12 cellular contexts compared by ENCODE assay signal in genomic region chr2:20190862-20191713, GRCh38. TPM values are rescaled to one million over a fixed set of nuclear protein-coding genes. Genes with fewer than 3 reads are reported as not detected.
DNase-seq lines count a peak whose midpoint lies in the region; ATAC-seq and TF ChIP-seq lines count a peak whose summit lies in the region.
"Had no signal": no experiment of that assay in that cellular context is flagged by ENCODE, and none has a peak within 500 bp of the region (broad histone marks: within the 10 kb centered on the region; RNA-seq: fewer than 3 reads in every experiment).

No MANE protein-coding gene starts in this region.

- no peaks in the 10 kb centered on the region for H3F3A ChIP-seq in PC-3 (ENCODE audit: low read length, unreplicated experiment)

- peak; percentile 18 for DNase-seq in activated CD4-positive, alpha-beta memory T cell treated with anti-CD3 and anti-CD28 coated beads for 36 hours
- DNase-seq in activated CD4-positive, alpha-beta memory T cell treated with anti-CD3 and anti-CD28 coated beads, Interleukin-2, amount 10 ng/mL, durations not matched to agents 7 days and 5 days: no peak
- peak; percentile 43 for DNase-seq in PC-3
- no peak for DNase-seq in esophagus squamous epithelium (lab: John Stamatoyannopoulos, UW)
- DNase-seq in type B pancreatic cell (ENCODE audit: extremely low spot score, unreplicated experiment): no peak
- DNase-seq in activated effector memory CD4-positive, alpha-beta T cell treated with Interleukin-2 at 50 U/mL for 16 hours: no peak
- no peak for DNase-seq in stimulated activated CD4-positive, alpha-beta T cell treated with anti-CD3 and anti-CD28 coated beads, Interleukin-4, amount 100 ng/mL, for 24 hours
- no peak for DNase-seq in right atrium auricular region (ENCODE audit: low spot score)
- DNase-seq: hippocampal formation, uterus had no signal

- no peak overlapping the region for H3K4me3 ChIP-seq in PC-3 (ENCODE audit: low read length)
- no peak overlapping the region for H3K4me3 ChIP-seq in esophagus squamous epithelium
- H3K4me3 ChIP-seq in right atrium auricular region: no peak overlapping the region
- H3K4me3 ChIP-seq: Peyer's patch, uterus had no signal

- no peak for TF ChIP-seq POLR2A in esophagus squamous epithelium (IDR thresholded peaks at IDR 0.05)

- no peak overlapping the region for H3K4me2 ChIP-seq in PC-3 (ENCODE audit: low read length)

- H3K36me3 ChIP-seq in PC-3 (ENCODE audit: low read depth, low read length) (no peaks in the 10 kb centered on the region), esophagus squamous epithelium (no peaks in the 10 kb centered on the region), right atrium auricular region (no peaks in the 10 kb centered on the region)
- H3K36me3 ChIP-seq: Peyer's patch, uterus had no signal

- TF ChIP-seq CTCF in PC-3 (conservative IDR thresholded peaks at IDR 0.05; ENCODE audit: low read depth, low read length): peak; percentile 57
- peak in 4 of 6 experiments; percentile 6 to 62 (median 18) for TF ChIP-seq CTCF in esophagus squamous epithelium (IDR thresholded peaks at IDR 0.05)
- peak; percentile 54 for TF ChIP-seq CTCF in type B pancreatic cell (conservative IDR thresholded peaks at IDR 0.05)
- no peak for TF ChIP-seq CTCF in right atrium auricular region (IDR thresholded peaks at IDR 0.05)

- H3K27me3 ChIP-seq in PC-3 (ENCODE audit: low read length) (no peaks in the 10 kb centered on the region), esophagus squamous epithelium (no peaks in the 10 kb centered on the region), right atrium auricular region (no peaks in the 10 kb centered on the region)
- H3K27me3 ChIP-seq: Peyer's patch, uterus had no signal

- H3K9me3 ChIP-seq in PC-3 (ENCODE audit: low read length): no peaks in the 10 kb centered on the region
- no peaks in the 10 kb centered on the region for H3K9me3 ChIP-seq in esophagus squamous epithelium
- H3K9me3 ChIP-seq in right atrium auricular region: no peaks in the 10 kb centered on the region
- H3K9me3 ChIP-seq: Peyer's patch, uterus had no signal

- no peaks in the 10 kb centered on the region for H3K9me3 Mint-ChIP-seq in activated CD4-positive, alpha-beta memory T cell treated with anti-CD3 and anti-CD28 coated beads for 36 hours
- no peaks in the 10 kb centered on the region for H3K9me3 Mint-ChIP-seq in activated CD4-positive, alpha-beta memory T cell treated with anti-CD3 and anti-CD28 coated beads, Interleukin-2, amount 10 ng/mL, durations not matched to agents 7 days and 5 days
- H3K9me3 Mint-ChIP-seq in type B pancreatic cell: no peaks in the 10 kb centered on the region
- H3K9me3 Mint-ChIP-seq: activated naive CD4-positive, alpha-beta T cell treated with anti-CD3 and anti-CD28 coated beads, Interleukin-2, amount 50 U/mL, for 72 hours had no signal

- peaks cover 7% of the 10 kb centered on the region for H3K4me1 ChIP-seq in PC-3 (ENCODE audit: insufficient read depth, low read length)
- H3K4me1 ChIP-seq in esophagus squamous epithelium: peaks cover 8 to 71% (median 11%) of the 10 kb centered on the region in 3 donors
- H3K4me1 ChIP-seq in right atrium auricular region: no peaks in the 10 kb centered on the region
- H3K4me1 ChIP-seq: uterus had no signal

- H4K20me1 ChIP-seq in PC-3 (ENCODE audit: low read length): no peaks in the 10 kb centered on the region

- H3K36me3 Mint-ChIP-seq in activated CD4-positive, alpha-beta memory T cell treated with anti-CD3 and anti-CD28 coated beads for 36 hours: no peaks in the 10 kb centered on the region
- H3K36me3 Mint-ChIP-seq in activated CD4-positive, alpha-beta memory T cell treated with anti-CD3 and anti-CD28 coated beads, Interleukin-2, amount 10 ng/mL, durations not matched to agents 7 days and 5 days (ENCODE audit: low read depth): no peaks in the 10 kb centered on the region
- H3K36me3 Mint-ChIP-seq in type B pancreatic cell: no peaks in the 10 kb centered on the region
- H3K36me3 Mint-ChIP-seq: activated naive CD4-positive, alpha-beta T cell treated with anti-CD3 and anti-CD28 coated beads, Interleukin-2, amount 50 U/mL, for 72 hours had no signal

- no TSS peak for BruUV-seq in PC-3 (replicated peaks; lab: Mats Ljungman, UMichigan)

- H3K79me2 ChIP-seq in PC-3 (ENCODE audit: low read length): no peaks in the 10 kb centered on the region

- no peak overlapping the region for H2AFZ ChIP-seq in PC-3 (ENCODE audit: low read length)

- WGBS in esophagus squamous epithelium, 2 donors: 77 to 82% methylated on average over 11 to 18 of the region's 19 CpGs

- intact Hi-C loops in activated CD4-positive, alpha-beta memory T cell treated with anti-CD3 and anti-CD28 coated beads for 36 hours (cut with micrococcal nuclease): no loop called here
- intact Hi-C loops in PC-3 (cut with micrococcal nuclease): no loop called here
- intact Hi-C loops in esophagus squamous epithelium (cut with DNase I): no loop called here

- POLR2A ChIA-PET in activated CD4-positive, alpha-beta memory T cell treated with anti-CD3 and anti-CD28 coated beads for 36 hours (lab: Charles Lee): no interaction called here
- POLR2A ChIA-PET in activated CD4-positive, alpha-beta memory T cell treated with anti-CD3 and anti-CD28 coated beads, Interleukin-2, amount 10 ng/mL, durations not matched to agents 7 days and 5 days (lab: Charles Lee): no interaction called here
- POLR2A ChIA-PET in PC-3 (lab: Charles Lee; ENCODE audit: unreplicated experiment): no interaction called here

- peak; percentile 41 for ATAC-seq in PC-3
- ATAC-seq: activated naive CD4-positive, alpha-beta T cell treated with anti-CD3 and anti-CD28 coated beads, Interleukin-2, amount 50 U/mL, for 72 hours had no signal

- no peak overlapping the region for H3K27ac ChIP-seq in PC-3 (ENCODE audit: low read length)
- peak overlapping the region in 2 of 4 donors; percentile 49 to 56 for H3K27ac ChIP-seq in esophagus squamous epithelium
- no peak overlapping the region for H3K27ac ChIP-seq in right atrium auricular region
- H3K27ac ChIP-seq: uterus had no signal

- H3K27me3 Mint-ChIP-seq in activated CD4-positive, alpha-beta memory T cell treated with anti-CD3 and anti-CD28 coated beads for 36 hours: no peaks in the 10 kb centered on the region
- H3K27me3 Mint-ChIP-seq in activated CD4-positive, alpha-beta memory T cell treated with anti-CD3 and anti-CD28 coated beads, Interleukin-2, amount 10 ng/mL, durations not matched to agents 7 days and 5 days: peaks cover 4% of the 10 kb centered on the region
- no peaks in the 10 kb centered on the region for H3K27me3 Mint-ChIP-seq in type B pancreatic cell

- H3K4me1 Mint-ChIP-seq in activated CD4-positive, alpha-beta memory T cell treated with anti-CD3 and anti-CD28 coated beads for 36 hours (ENCODE audit: low read depth): no peaks in the 10 kb centered on the region
- H3K4me1 Mint-ChIP-seq in activated CD4-positive, alpha-beta memory T cell treated with anti-CD3 and anti-CD28 coated beads, Interleukin-2, amount 10 ng/mL, durations not matched to agents 7 days and 5 days: no peaks in the 10 kb centered on the region
- peaks cover 62% of the 10 kb centered on the region for H3K4me1 Mint-ChIP-seq in type B pancreatic cell (ENCODE audit: unreplicated experiment)

- no peak overlapping the region for H3K4me3 Mint-ChIP-seq in activated CD4-positive, alpha-beta memory T cell treated with anti-CD3 and anti-CD28 coated beads for 36 hours
- no peak overlapping the region for H3K4me3 Mint-ChIP-seq in activated CD4-positive, alpha-beta memory T cell treated with anti-CD3 and anti-CD28 coated beads, Interleukin-2, amount 10 ng/mL, durations not matched to agents 7 days and 5 days
- no peak overlapping the region for H3K4me3 Mint-ChIP-seq in type B pancreatic cell

- no peak overlapping the region for H3K9ac ChIP-seq in PC-3 (ENCODE audit: low read length)

- no peaks in the 10 kb centered on the region for H3K9me2 ChIP-seq in PC-3 (replicated peaks; ENCODE audit: low read length)

- H3K27ac Mint-ChIP-seq in activated CD4-positive, alpha-beta memory T cell treated with anti-CD3 and anti-CD28 coated beads for 36 hours: no peak overlapping the region
- no peak overlapping the region for H3K27ac Mint-ChIP-seq in activated CD4-positive, alpha-beta memory T cell treated with anti-CD3 and anti-CD28 coated beads, Interleukin-2, amount 10 ng/mL, durations not matched to agents 7 days and 5 days
- peak overlapping the region; percentile 34 for H3K27ac Mint-ChIP-seq in type B pancreatic cell
- H3K27ac Mint-ChIP-seq: activated naive CD4-positive, alpha-beta T cell treated with anti-CD3 and anti-CD28 coated beads, Interleukin-2, amount 50 U/mL, for 72 hours had no signal

- CTCF ChIA-PET in activated CD4-positive, alpha-beta memory T cell treated with anti-CD3 and anti-CD28 coated beads for 36 hours (lab: Charles Lee): interaction anchor here (1.4 kb wide), 1 partner anchor 34 kb away, joined by 4 read pairs; the partner anchor contains the start of gene SDC1
- CTCF ChIA-PET in activated CD4-positive, alpha-beta memory T cell treated with anti-CD3 and anti-CD28 coated beads, Interleukin-2, amount 10 ng/mL, durations not matched to agents 7 days and 5 days (lab: Charles Lee): no interaction called here
- CTCF ChIA-PET in PC-3 (lab: Charles Lee): no interaction called here

RNA-seq across cellular contexts. Expression of gene SDC1, which starts 33.8 kb away (rescaled TPM):
- under 1 TPM in 1 of 2 experiments, not detected in 1; 0.12 TPM for total RNA-seq in activated CD4-positive, alpha-beta memory T cell treated with anti-CD3 and anti-CD28 coated beads for 36 hours
- total RNA-seq in activated CD4-positive, alpha-beta memory T cell treated with anti-CD3 and anti-CD28 coated beads, Interleukin-2, amount 10 ng/mL, durations not matched to agents 7 days and 5 days: under 1 TPM in 1 of 2 experiments, not detected in 1; 0.33 TPM
- total RNA-seq in PC-3 (2014; rRNA removed) (358 and 362 TPM in 2 replicates), esophagus squamous epithelium (100 to 1,000 TPM; 355 to 757 (median 496) TPM), type B pancreatic cell (ENCODE audit: low replicate concordance) (164 and 375 TPM in 2 replicates), right atrium auricular region (under 1 TPM in 1 of 2 donors, not detected in 1; 0.24 TPM)

Comparison
In these comparisons a context has a peak if more than half of its experiments do, and no peak if none do; other contexts are left out.
1. DNase-seq: peak in activated CD4-positive, alpha-beta memory T cell treated with anti-CD3 and anti-CD28 coated beads for 36 hours (single experiment) and PC-3 (single experiment); none in activated CD4-positive, alpha-beta memory T cell treated with anti-CD3 and anti-CD28 coated beads, Interleukin-2, amount 10 ng/mL, durations not matched to agents 7 days and 5 days (single experiment), esophagus squamous epithelium (single experiment), type B pancreatic cell (single experiment), activated effector memory CD4-positive, alpha-beta T cell treated with Interleukin-2 at 50 U/mL for 16 hours (single experiment), stimulated activated CD4-positive, alpha-beta T cell treated with anti-CD3 and anti-CD28 coated beads, Interleukin-4, amount 100 ng/mL, for 24 hours (single experiment) and right atrium auricular region (single experiment).
2. CTCF ChIP-seq: peak in PC-3 (single experiment), esophagus squamous epithelium (4 of 6) and type B pancreatic cell (single experiment); none in right atrium auricular region (0 of 2).
3. RNA of gene SDC1, which starts 33.8 kb away (total RNA-seq): 355 to 757 TPM in esophagus squamous epithelium, 358 to 362 TPM in PC-3 and 164 to 375 TPM in type B pancreatic cell; 0.33 TPM in activated CD4-positive, alpha-beta memory T cell treated with anti-CD3 and anti-CD28 coated beads, Interleukin-2, amount 10 ng/mL, durations not matched to agents 7 days and 5 days, 0.24 TPM in right atrium auricular region and 0.12 TPM in activated CD4-positive, alpha-beta memory T cell treated with anti-CD3 and anti-CD28 coated beads for 36 hours; every median in the first group is over 100 times any median in the second.